In genomic region chr5:3347741-3348140, GRCh38 we compare ENCODE assay signal across 30 cellular contexts.
"Had no signal": no experiment of that assay in that cellular context is flagged by ENCODE, and none has a peak within 500 bp of the region (broad histone marks: within the 10 kb centered on the region; RNA-seq: fewer than 3 reads in every experiment).

No MANE protein-coding gene starts in this region.

- H3K36me3 ChIP-seq: adrenal gland, esophagus squamous epithelium, left lung, lower lobe of right lung, right lobe of liver, thyroid gland, upper lobe of right lung, WERI-Rb-1 had no signal

- H3K27ac ChIP-seq: adrenal gland, body of pancreas, epithelial cell of prostate, esophagus squamous epithelium, left lung, lower lobe of right lung, right lobe of liver, thyroid gland, upper lobe of right lung, WERI-Rb-1 had no signal

- H3K4me3 Mint-ChIP-seq: activated CD4-positive, alpha-beta memory T cell treated with anti-CD3 and anti-CD28 coated beads, Interleukin-2, amount 10 ng/mL, durations not matched to agents 7 days and 5 days; activated CD4-positive, alpha-beta T cell treated with anti-CD3 and anti-CD28 coated beads, Interleukin-2, amount 10 ng/mL, durations not matched to agents 24 days and 14 days; activated naive CD4-positive, alpha-beta T cell treated with anti-CD3 and anti-CD28 coated beads for 36 hours; activated naive CD8-positive, alpha-beta T cell treated with anti-CD3 and anti-CD28 coated beads for 36 hours; natural killer cell; stimulated activated memory B cell treated with anti-CD40 and anti-IgM and Interleukin-4, amounts not matched to agents 10 μg/mL and 1 μg/mL and 100 μg/mL, for 72 hours; stimulated activated naive CD8-positive, alpha-beta T cell treated with anti-CD3 and anti-CD28 coated beads, Interleukin-15, amount 100 ng/mL, for 72 hours; T-helper 17 cell had no signal

- H3K9me3 Mint-ChIP-seq: activated CD4-positive, alpha-beta T cell treated with anti-CD3 and anti-CD28 coated beads, Interleukin-2, amount 10 ng/mL, durations not matched to agents 24 days and 14 days; activated naive CD4-positive, alpha-beta T cell treated with anti-CD3 and anti-CD28 coated beads for 36 hours; activated naive CD8-positive, alpha-beta T cell treated with anti-CD3 and anti-CD28 coated beads for 36 hours had no signal

- H3K4me1 ChIP-seq: adrenal gland, body of pancreas, esophagus squamous epithelium, left lung, lower lobe of right lung, right lobe of liver, thyroid gland, upper lobe of right lung had no signal

- H3K27ac Mint-ChIP-seq: activated CD4-positive, alpha-beta memory T cell treated with anti-CD3 and anti-CD28 coated beads, Interleukin-2, amount 10 ng/mL, durations not matched to agents 7 days and 5 days; activated CD4-positive, alpha-beta T cell treated with anti-CD3 and anti-CD28 coated beads, Interleukin-2, amount 10 ng/mL, durations not matched to agents 24 days and 14 days; activated naive CD4-positive, alpha-beta T cell treated with anti-CD3 and anti-CD28 coated beads for 36 hours; activated naive CD8-positive, alpha-beta T cell treated with anti-CD3 and anti-CD28 coated beads for 36 hours; natural killer cell; stimulated activated memory B cell treated with anti-CD40 and anti-IgM and Interleukin-4, amounts not matched to agents 10 μg/mL and 1 μg/mL and 100 μg/mL, for 72 hours; stimulated activated naive CD8-positive, alpha-beta T cell treated with anti-CD3 and anti-CD28 coated beads, Interleukin-15, amount 100 ng/mL, for 72 hours; T-helper 17 cell had no signal

- H3K27me3 ChIP-seq: adrenal gland, body of pancreas, esophagus squamous epithelium, left lung, right lobe of liver, thyroid gland, upper lobe of right lung had no signal

- H3K4me3 ChIP-seq: adrenal gland, body of pancreas, esophagus squamous epithelium, left lung, lower lobe of right lung, right lobe of liver, thyroid gland, upper lobe of right lung had no signal

- ATAC-seq: activated CD4-positive, CD25-positive, alpha-beta regulatory T cell treated with anti-CD3 and anti-CD28 coated beads, Interleukin-2, amount 50 U/mL, for 24 hours; body of pancreas; left lung; lower lobe of right lung; natural killer cell; right lobe of liver; SK-N-SH treated with all-trans-retinoic acid at 6 μM for 48 hours; stimulated activated memory B cell treated with anti-CD40 and anti-IgM and Interleukin-4, amounts not matched to agents 10 μg/mL and 1 μg/mL and 100 μg/mL, for 72 hours; stimulated activated naive CD8-positive, alpha-beta T cell treated with anti-CD3 and anti-CD28 coated beads, Interleukin-15, amount 100 ng/mL, for 72 hours; T-helper 17 cell; upper lobe of right lung had no signal

- H3K27me3 Mint-ChIP-seq: activated CD4-positive, alpha-beta memory T cell treated with anti-CD3 and anti-CD28 coated beads, Interleukin-2, amount 10 ng/mL, durations not matched to agents 7 days and 5 days; activated CD4-positive, alpha-beta T cell treated with anti-CD3 and anti-CD28 coated beads, Interleukin-2, amount 10 ng/mL, durations not matched to agents 24 days and 14 days; stimulated activated memory B cell treated with anti-CD40 and anti-IgM and Interleukin-4, amounts not matched to agents 10 μg/mL and 1 μg/mL and 100 μg/mL, for 72 hours; T-helper 17 cell had no signal

- H3K36me3 Mint-ChIP-seq: activated naive CD8-positive, alpha-beta T cell treated with anti-CD3 and anti-CD28 coated beads for 36 hours; natural killer cell; stimulated activated memory B cell treated with anti-CD40 and anti-IgM and Interleukin-4, amounts not matched to agents 10 μg/mL and 1 μg/mL and 100 μg/mL, for 72 hours had no signal

- FAIRE-seq: endometrium, small intestine had no signal

- H3K9me3 ChIP-seq: adrenal gland, body of pancreas, esophagus squamous epithelium, lower lobe of right lung, right lobe of liver, thyroid gland, upper lobe of right lung had no signal

- H3K4me1 Mint-ChIP-seq: activated CD4-positive, alpha-beta memory T cell treated with anti-CD3 and anti-CD28 coated beads, Interleukin-2, amount 10 ng/mL, durations not matched to agents 7 days and 5 days; activated CD4-positive, alpha-beta T cell treated with anti-CD3 and anti-CD28 coated beads, Interleukin-2, amount 10 ng/mL, durations not matched to agents 24 days and 14 days; activated naive CD8-positive, alpha-beta T cell treated with anti-CD3 and anti-CD28 coated beads for 36 hours; natural killer cell; stimulated activated memory B cell treated with anti-CD40 and anti-IgM and Interleukin-4, amounts not matched to agents 10 μg/mL and 1 μg/mL and 100 μg/mL, for 72 hours; stimulated activated naive CD8-positive, alpha-beta T cell treated with anti-CD3 and anti-CD28 coated beads, Interleukin-15, amount 100 ng/mL, for 72 hours; T-helper 17 cell had no signal

- DNase-seq: activated CD4-positive, alpha-beta memory T cell treated with anti-CD3 and anti-CD28 coated beads, Interleukin-2, amount 10 ng/mL, durations not matched to agents 7 days and 5 days; activated CD4-positive, alpha-beta T cell treated with anti-CD3 and anti-CD28 coated beads, Interleukin-2, amount 10 ng/mL, durations not matched to agents 24 days and 14 days; activated effector memory CD4-positive, alpha-beta T cell treated with Interleukin-2 at 50 U/mL for 16 hours; activated naive CD4-positive, alpha-beta T cell treated with anti-CD3 and anti-CD28 coated beads for 36 hours; activated naive CD8-positive, alpha-beta T cell treated with anti-CD3 and anti-CD28 coated beads for 36 hours; body of pancreas; cerebellar nuclear complex; esophagus squamous epithelium; foreskin melanocyte; left lung; lower lobe of right lung; mesenchymal stem cell; natural killer cell; small intestine; stimulated activated CD4-positive, alpha-beta T cell treated with anti-CD3 and anti-CD28 coated beads, Interleukin-1b, Interleukin-23, amount 100 ng/mL, for 48 hours; stimulated activated CD4-positive, alpha-beta T cell treated with anti-CD3 and anti-CD28 coated beads, Interleukin-4, amount 100 ng/mL, for 4 hours; stimulated activated CD8-positive, alpha-beta memory T cell treated with anti-CD3 and anti-CD28 coated beads, Interleukin-4, amount 100 ng/mL, for 48 hours; stimulated activated naive CD8-positive, alpha-beta T cell treated with anti-CD3 and anti-CD28 coated beads, Interleukin-15, amount 100 ng/mL, for 72 hours; T-helper 17 cell; T1000; thyroid gland; upper lobe of right lung; WERI-Rb-1 had no signal
